Comparison of ENCODE assay signal across 8 cellular contexts in genomic region chr5:168086104-168086610, GRCh38.
A peak's percentile ranks its signal among the peaks of the same experiment; 100 is the strongest.
DNase-seq lines count a peak whose midpoint lies in the region; ATAC-seq and TF ChIP-seq lines count a peak whose summit lies in the region.

No MANE protein-coding gene starts in this region.

- peaks cover 5% of the 10 kb centered on the region for H3K4me1 Mint-ChIP-seq in T-helper 2 cell treated with Interferon-gamma antibody and Interleukin-4, amounts not matched to agents 5 μg/mL and 100 μg/mL, for 36 hours (ENCODE audit: low read depth)
- no peaks in the 10 kb centered on the region for H3K4me1 Mint-ChIP-seq in activated CD8-positive, alpha-beta T cell treated with anti-CD3 and anti-CD28 coated beads for 36 hours (ENCODE audit: low read depth)

- no peaks in the 10 kb centered on the region for H3K36me3 Mint-ChIP-seq in T-helper 2 cell treated with Interferon-gamma antibody and Interleukin-4, amounts not matched to agents 5 μg/mL and 100 μg/mL, for 36 hours (ENCODE audit: low read depth)
- no peaks in the 10 kb centered on the region for H3K36me3 Mint-ChIP-seq in activated CD8-positive, alpha-beta T cell treated with anti-CD3 and anti-CD28 coated beads for 36 hours (ENCODE audit: low read depth)

- peak; percentile 26 for DNase-seq in NCI-H1092 treated with DMSO at 0.1 percent for 48 hours (lab: John Stamatoyannopoulos, UW)
- no peak for DNase-seq in NCI-H1092 (lab: John Stamatoyannopoulos, UW)
- DNase-seq in NCI-H1694 (lab: John Stamatoyannopoulos, UW), result peak; percentile 7
- DNase-seq in epidermal melanocyte (ENCODE audit: insufficient read length, low spot score), result peak; percentile 51
- DNase-seq in sciatic nerve (ENCODE audit: low spot score), result no peak
- DNase-seq in T-helper 1 cell, result no peak
- no peak for DNase-seq in T-helper 2 cell treated with Interferon-gamma antibody and Interleukin-4, amounts not matched to agents 5 μg/mL and 100 μg/mL, for 36 hours (ENCODE audit: low spot score)
- no peak for DNase-seq in activated CD8-positive, alpha-beta T cell treated with anti-CD3 and anti-CD28 coated beads for 36 hours

- POLR2A ChIA-PET in activated CD8-positive, alpha-beta T cell treated with anti-CD3 and anti-CD28 coated beads for 36 hours (lab: Charles Lee), result no interaction called here

- peak; percentile 83 for ATAC-seq in sciatic nerve
- no peak for ATAC-seq in activated CD8-positive, alpha-beta T cell treated with anti-CD3 and anti-CD28 coated beads for 36 hours

- H3K27ac Mint-ChIP-seq in T-helper 2 cell treated with Interferon-gamma antibody and Interleukin-4, amounts not matched to agents 5 μg/mL and 100 μg/mL, for 36 hours, result no peak overlapping the region
- H3K27ac Mint-ChIP-seq in activated CD8-positive, alpha-beta T cell treated with anti-CD3 and anti-CD28 coated beads for 36 hours, result no peak overlapping the region

- CTCF ChIA-PET in activated CD8-positive, alpha-beta T cell treated with anti-CD3 and anti-CD28 coated beads for 36 hours (lab: Charles Lee), result no interaction called here

- no peak for TF ChIP-seq CTCF in activated CD8-positive, alpha-beta T cell treated with anti-CD3 and anti-CD28 coated beads for 36 hours (IDR thresholded peaks at IDR 0.05)

- intact Hi-C loops in sciatic nerve (cut with DNase I), result loop anchor here (5.0 kb wide), 1 partner anchor 1721 kb away; no protein-coding TSS in a partner anchor
- intact Hi-C loops in activated CD8-positive, alpha-beta T cell treated with anti-CD3 and anti-CD28 coated beads for 36 hours (cut with micrococcal nuclease), result no loop called here

- no peaks in the 10 kb centered on the region for H3K27me3 Mint-ChIP-seq in T-helper 2 cell treated with Interferon-gamma antibody and Interleukin-4, amounts not matched to agents 5 μg/mL and 100 μg/mL, for 36 hours (ENCODE audit: low read depth)
- H3K27me3 Mint-ChIP-seq in activated CD8-positive, alpha-beta T cell treated with anti-CD3 and anti-CD28 coated beads for 36 hours, result peaks cover 3% of the 10 kb centered on the region

- peaks cover 5% of the 10 kb centered on the region for H3K9me3 Mint-ChIP-seq in T-helper 2 cell treated with Interferon-gamma antibody and Interleukin-4, amounts not matched to agents 5 μg/mL and 100 μg/mL, for 36 hours
- H3K9me3 Mint-ChIP-seq in activated CD8-positive, alpha-beta T cell treated with anti-CD3 and anti-CD28 coated beads for 36 hours, result no peaks in the 10 kb centered on the region

- H3K4me3 Mint-ChIP-seq in T-helper 2 cell treated with Interferon-gamma antibody and Interleukin-4, amounts not matched to agents 5 μg/mL and 100 μg/mL, for 36 hours, result no peak overlapping the region
- no peak overlapping the region for H3K4me3 Mint-ChIP-seq in activated CD8-positive, alpha-beta T cell treated with anti-CD3 and anti-CD28 coated beads for 36 hours

Comparison
In these comparisons a context has a peak if more than half of its experiments do, and no peak if none do; other contexts are left out.
1. DNase-seq: peak in NCI-H1092 treated with DMSO at 0.1 percent for 48 hours (single experiment), NCI-H1694 (single experiment) and epidermal melanocyte (single experiment); none in NCI-H1092 (single experiment), sciatic nerve (single experiment), T-helper 1 cell (0 of 5), T-helper 2 cell treated with Interferon-gamma antibody and Interleukin-4, amounts not matched to agents 5 μg/mL and 100 μg/mL, for 36 hours (single experiment) and activated CD8-positive, alpha-beta T cell treated with anti-CD3 and anti-CD28 coated beads for 36 hours (single experiment).